Comparison of ENCODE assay signal across 8 cellular contexts in the genomic region with DNA sequence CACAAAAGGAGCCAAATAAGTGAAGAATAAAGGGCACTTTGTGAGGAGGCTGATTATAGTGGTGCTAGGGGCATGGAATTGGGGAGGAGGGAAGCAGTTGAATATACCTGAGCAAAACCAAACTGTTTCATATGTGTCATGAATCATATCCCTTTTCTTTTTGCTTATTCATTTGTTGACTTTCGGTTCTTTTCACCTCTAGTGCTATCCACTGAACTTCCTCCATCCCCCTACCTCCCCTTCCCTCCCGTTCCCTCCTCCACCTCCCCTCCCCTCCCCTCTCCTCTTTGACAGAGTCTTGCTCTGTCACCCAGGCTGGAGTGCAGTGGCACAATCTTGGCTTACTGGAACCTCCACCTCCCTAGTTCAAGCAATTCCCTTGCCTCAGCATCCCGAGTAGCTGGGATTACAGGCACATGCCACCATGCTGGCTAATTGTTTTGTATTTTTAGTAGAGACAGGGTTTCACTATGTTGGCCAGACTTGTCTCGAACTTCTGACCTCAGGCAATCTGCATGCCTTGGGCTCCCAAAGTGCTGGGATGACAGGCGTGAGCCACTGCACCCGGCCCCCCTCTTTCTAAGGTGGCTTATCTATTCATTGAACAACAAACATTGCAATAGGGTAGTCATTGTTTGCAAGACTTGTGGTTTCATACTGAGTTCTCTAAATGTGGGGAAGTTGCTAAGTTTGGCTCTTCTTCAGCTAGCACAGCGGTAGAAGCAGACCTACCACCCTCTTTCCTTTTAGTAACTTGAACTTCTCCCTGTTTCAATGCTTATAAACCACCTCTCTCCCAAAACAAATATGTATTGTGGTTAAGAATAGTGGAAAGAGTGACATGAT.
DNase-seq lines count a peak whose midpoint lies in the region; ATAC-seq and TF ChIP-seq lines count a peak whose summit lies in the region.

No MANE protein-coding gene starts in this region.

- peak; percentile 95 for ATAC-seq in GM18498 (IDR thresholded peaks at IDR 0.05; ENCODE audit: unreplicated experiment)
- peak; percentile 91 for ATAC-seq in GM21515 (IDR thresholded peaks at IDR 0.05; ENCODE audit: unreplicated experiment)

- intact Hi-C loops in spleen (cut with DNase I; ENCODE audit: low total_unique reads): no loop called here

- no peaks in the 10 kb centered on the region for H3K27me3 ChIP-seq in spleen (replicated peaks in 1 of 7)
- no peaks in the 10 kb centered on the region for H3K27me3 ChIP-seq in suprapubic skin

- DNase-seq in HPDE6-E6E7 (ENCODE audit: extremely low spot score) (peak; percentile 28), astrocyte of the hippocampus (ENCODE audit: low read depth, low spot score) (peak; percentile 71), spleen (peak; percentile 83), suprapubic skin (ENCODE audit: low spot score in 2 of 2) (no peak), NK-92 (lab: John Stamatoyannopoulos, UW; ENCODE audit: unreplicated experiment) (no peak)
- DNase-seq in activated naive CD4-positive, alpha-beta T cell treated with anti-CD3 and anti-CD28 coated beads, Interleukin-2, amount 50 U/mL, for 16 hours: no peak

- H3K27ac ChIP-seq in spleen (peak overlapping the region; percentile 10 to 89 (median 78)), suprapubic skin (no peak overlapping the region)

- H3K4me3 ChIP-seq in spleen (peak overlapping the region in 1 of 8 donors; percentile 58), suprapubic skin (no peak overlapping the region)

- TF ChIP-seq CTCF in spleen (IDR thresholded peaks at IDR 0.05 in 8 of 11, conservative IDR thresholded peaks at IDR 0.05 in 3 of 11): no peak
- TF ChIP-seq CTCF in suprapubic skin (IDR thresholded peaks at IDR 0.05): no peak

- H3K36me3 ChIP-seq in spleen (no peaks in the 10 kb centered on the region), suprapubic skin (no peaks in the 10 kb centered on the region)

- 23 to 49% (median 32%) methylated on average over 7 of the region's 7 CpGs for WGBS in spleen, 5 donors
- WGBS in suprapubic skin: 65% methylated on average over 7 of the region's 7 CpGs

- H3K4me1 ChIP-seq in spleen: peaks cover 0 to 32% (median 16%) of the 10 kb centered on the region in 6 donors
- H3K4me1 ChIP-seq in suprapubic skin: no peaks in the 10 kb centered on the region

- no peak for TF ChIP-seq EP300 in suprapubic skin (IDR thresholded peaks at IDR 0.05)

- H3K9me3 ChIP-seq in spleen: no peaks in the 10 kb centered on the region
- H3K9me3 ChIP-seq in suprapubic skin: no peaks in the 10 kb centered on the region

- no peak for TF ChIP-seq POLR2A in spleen (IDR thresholded peaks at IDR 0.05)
- no peak for TF ChIP-seq POLR2A in suprapubic skin (IDR thresholded peaks at IDR 0.05)

Comparison
In these comparisons a context has a peak if more than half of its experiments do, and no peak if none do; other contexts are left out.
1. DNase-seq: peak in HPDE6-E6E7 (single experiment), astrocyte of the hippocampus (single experiment) and spleen (single experiment); none in suprapubic skin (0 of 2), NK-92 (single experiment) and activated naive CD4-positive, alpha-beta T cell treated with anti-CD3 and anti-CD28 coated beads, Interleukin-2, amount 50 U/mL, for 16 hours (single experiment).